2 cellular contexts compared by ENCODE assay signal in the genomic region with DNA sequence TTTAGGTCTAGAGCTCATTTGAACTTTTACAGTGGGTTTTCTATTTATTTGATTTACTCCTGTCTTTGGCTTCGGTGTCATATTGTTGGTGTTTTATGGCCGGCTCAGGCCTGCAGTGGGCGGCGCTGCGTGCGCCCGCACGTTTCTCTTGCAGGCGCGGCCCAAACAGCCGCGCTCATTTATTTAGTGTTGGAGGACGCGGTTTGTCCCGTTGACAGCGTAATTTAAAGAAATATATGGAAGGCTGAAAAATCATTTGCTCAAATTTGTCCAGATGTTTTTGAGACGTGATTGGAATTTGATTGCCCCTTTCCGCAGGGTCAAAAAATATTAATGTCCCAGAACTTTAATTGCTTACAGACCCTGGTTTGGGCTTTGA.
TF ChIP-seq lines count a peak whose summit lies in the region.

No MANE protein-coding gene starts in this region.

TF ChIP-seq in GM23338, 12 proteins besides CTCF, POLR2A, EP300 and RAD21 (continued from another document):
- no peak for TF ChIP-seq ZNF331 (CRISPR knock-in tag; IDR thresholded peaks at IDR 0.05; ENCODE audit: low read depth)
- no peak for TF ChIP-seq STAT1 (IDR thresholded peaks at IDR 0.05; ENCODE audit: unreplicated experiment)
TF ChIP-seq in GM23338: peak in this region for 2.

TF ChIP-seq in H1, 55 proteins besides CTCF, POLR2A, EP300 and RAD21 (continued from another document):
- no peak for TF ChIP-seq KDM1A (IDR thresholded peaks at IDR 0.05; ENCODE audit: borderline replicate concordance, low read length)
- no peak for TF ChIP-seq ASH2L (IDR thresholded peaks at IDR 0.05; ENCODE audit: low read length)
- TF ChIP-seq, protein P1, sequence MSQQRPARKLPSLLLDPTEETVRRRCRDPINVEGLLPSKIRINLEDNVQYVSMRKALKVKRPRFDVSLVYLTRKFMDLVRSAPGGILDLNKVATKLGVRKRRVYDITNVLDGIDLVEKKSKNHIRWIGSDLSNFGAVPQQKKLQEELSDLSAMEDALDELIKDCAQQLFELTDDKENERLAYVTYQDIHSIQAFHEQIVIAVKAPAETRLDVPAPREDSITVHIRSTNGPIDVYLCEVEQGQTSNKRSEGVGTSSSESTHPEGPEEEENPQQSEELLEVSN (IDR thresholded peaks at IDR 0.05): no peak
- TF ChIP-seq POLR2AphosphoS5 (IDR thresholded peaks at IDR 0.05; ENCODE audit: low read depth, low read length): no peak
- TF ChIP-seq EZH2 (IDR thresholded peaks at IDR 0.05; ENCODE audit: low read depth, low read length, severe bottlenecking): peak; percentile 78
- no peak for TF ChIP-seq SIX5 (IDR thresholded peaks at IDR 0.05; ENCODE audit: low read depth, low read length)
- TF ChIP-seq SP2 (IDR thresholded peaks at IDR 0.05; ENCODE audit: low read length): no peak
